15 cellular contexts compared by ENCODE assay signal in the genomic region with DNA sequence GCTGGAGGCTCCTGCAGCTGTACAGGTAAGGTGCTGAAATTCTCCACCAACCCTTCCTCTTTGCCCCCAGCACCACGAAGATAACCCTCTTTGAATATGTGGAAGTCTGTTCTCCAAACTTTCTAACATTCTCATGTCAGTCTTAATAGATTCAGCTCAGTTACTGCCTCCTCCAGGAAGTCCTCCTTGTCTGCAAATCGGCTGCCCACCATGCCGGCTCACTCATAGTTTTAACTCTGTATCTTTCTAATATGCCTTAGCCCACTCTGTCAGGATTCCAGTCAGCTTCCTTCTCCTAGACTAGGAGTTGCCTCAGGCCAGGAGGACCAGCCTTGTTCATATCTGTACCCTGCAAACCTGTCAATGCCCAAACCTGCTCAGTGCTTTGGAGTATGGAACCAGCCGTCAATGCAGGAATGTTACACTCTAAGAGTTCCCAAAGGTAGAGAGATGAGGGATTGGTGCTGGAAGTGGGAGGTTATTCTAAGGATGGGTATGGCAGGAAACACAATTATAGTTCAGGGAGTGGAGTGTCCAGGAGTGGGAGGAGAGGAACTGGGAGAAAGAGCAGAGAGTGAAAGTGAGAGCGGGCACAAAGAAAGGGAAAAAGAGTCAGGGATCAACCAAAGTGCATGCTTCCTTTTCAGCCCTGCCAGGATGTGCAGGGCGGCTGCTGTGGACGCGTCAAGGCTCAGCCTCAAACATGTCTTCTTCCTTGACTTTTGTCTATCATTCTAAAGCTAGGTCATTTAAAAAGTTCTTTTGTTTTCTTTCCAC. TPM values are rescaled to one million over a fixed set of nuclear protein-coding genes. Genes with fewer than 3 reads are reported as not detected.
DNase-seq lines count a peak whose midpoint lies in the region; ATAC-seq, FAIRE-seq and TF ChIP-seq lines count a peak whose summit lies in the region.
"Had no signal": no experiment of that assay in that cellular context is flagged by ENCODE, and none has a peak within 500 bp of the region (broad histone marks: within the 10 kb centered on the region; RNA-seq: fewer than 3 reads in every experiment).

No MANE protein-coding gene starts in this region.

- intact Hi-C loops in activated T-helper 1 cell treated with anti-CD3 and anti-CD28 coated beads, Interleukin-12 subunit alpha, Interleukin-12 subunit beta, Interleukin-2, Interleukin-4 antibody, amounts not matched to agents 30 ng/mL and 10 ng/mL and 1 ng/mL, durations not matched to agents 14 hours and 24 hours and 36 hours (cut with micrococcal nuclease), result no loop called here
- intact Hi-C loops in activated CD4-positive, alpha-beta memory T cell treated with anti-CD3 and anti-CD28 coated beads for 36 hours (cut with micrococcal nuclease), result no loop called here

- peak overlapping the region; percentile 65 to 94 (median 90) for H3K27ac Mint-ChIP-seq in nephron
- no peak overlapping the region for H3K27ac Mint-ChIP-seq in activated T-helper 1 cell treated with anti-CD3 and anti-CD28 coated beads, Interleukin-12 subunit alpha, Interleukin-12 subunit beta, Interleukin-2, Interleukin-4 antibody, amounts not matched to agents 30 ng/mL and 10 ng/mL and 1 ng/mL, durations not matched to agents 14 hours and 24 hours and 36 hours
- H3K27ac Mint-ChIP-seq in activated CD4-positive, alpha-beta memory T cell treated with anti-CD3 and anti-CD28 coated beads for 36 hours, result no peak overlapping the region

- TF ChIP-seq POLR2A in A549 (IDR thresholded peaks at IDR 0.05; ENCODE audit: low read length), result no peak

- H3K27ac ChIP-seq in A549, result no peak overlapping the region
- H3K27ac ChIP-seq: uterus had no signal

- TF ChIP-seq CTCF in A549 (IDR thresholded peaks at IDR 0.05) (no peak), nephron (IDR thresholded peaks at IDR 0.05; ENCODE audit: unreplicated experiment in 3 of 3) (no peak)

- no peaks in the 10 kb centered on the region for H3K9me3 Mint-ChIP-seq in nephron
- no peaks in the 10 kb centered on the region for H3K9me3 Mint-ChIP-seq in activated T-helper 1 cell treated with anti-CD3 and anti-CD28 coated beads, Interleukin-12 subunit alpha, Interleukin-12 subunit beta, Interleukin-2, Interleukin-4 antibody, amounts not matched to agents 30 ng/mL and 10 ng/mL and 1 ng/mL, durations not matched to agents 14 hours and 24 hours and 36 hours
- H3K9me3 Mint-ChIP-seq in activated CD4-positive, alpha-beta memory T cell treated with anti-CD3 and anti-CD28 coated beads for 36 hours, result no peaks in the 10 kb centered on the region
- H3K9me3 Mint-ChIP-seq: activated T-cell treated with anti-CD3 and anti-CD28 coated beads, Interleukin-2, amount 50 U/mL, for 4 hours had no signal

- H3K9me3 ChIP-seq in A549, result no peaks in the 10 kb centered on the region
- H3K9me3 ChIP-seq: uterus had no signal

- H3K27me3 Mint-ChIP-seq in nephron (ENCODE audit: low read depth), result peaks cover 12% of the 10 kb centered on the region
- H3K27me3 Mint-ChIP-seq in activated T-helper 1 cell treated with anti-CD3 and anti-CD28 coated beads, Interleukin-12 subunit alpha, Interleukin-12 subunit beta, Interleukin-2, Interleukin-4 antibody, amounts not matched to agents 30 ng/mL and 10 ng/mL and 1 ng/mL, durations not matched to agents 14 hours and 24 hours and 36 hours (ENCODE audit: insufficient read depth), result peaks cover 31% of the 10 kb centered on the region
- H3K27me3 Mint-ChIP-seq in activated CD4-positive, alpha-beta memory T cell treated with anti-CD3 and anti-CD28 coated beads for 36 hours, result peaks cover 15% of the 10 kb centered on the region

- FAIRE-seq in A549 (lab: Jason Lieb, UNC), result no peak
- FAIRE-seq: H54 had no signal

- no peak for TF ChIP-seq EP300 in A549 (IDR thresholded peaks at IDR 0.05)

- peak overlapping the region in 1 of 3 experiments; percentile 2 for H3K4me3 Mint-ChIP-seq in nephron
- H3K4me3 Mint-ChIP-seq in activated T-helper 1 cell treated with anti-CD3 and anti-CD28 coated beads, Interleukin-12 subunit alpha, Interleukin-12 subunit beta, Interleukin-2, Interleukin-4 antibody, amounts not matched to agents 30 ng/mL and 10 ng/mL and 1 ng/mL, durations not matched to agents 14 hours and 24 hours and 36 hours, result no peak overlapping the region
- H3K4me3 Mint-ChIP-seq in activated CD4-positive, alpha-beta memory T cell treated with anti-CD3 and anti-CD28 coated beads for 36 hours, result no peak overlapping the region
- H3K4me3 Mint-ChIP-seq: activated T-cell treated with anti-CD3 and anti-CD28 coated beads, Interleukin-2, amount 50 U/mL, for 4 hours had no signal

- TF ChIP-seq RAD21 in A549 (conservative IDR thresholded peaks at IDR 0.05 in 1 of 2, IDR thresholded peaks at IDR 0.05 in 1 of 2), result no peak

- no peak for DNase-seq in A549 (ENCODE audit: low read depth in 1 of 2, low spot score in 1 of 2)
- DNase-seq in MV-4-11 (lab: John Stamatoyannopoulos, UW), result peak; percentile 18
- DNase-seq in activated T-helper 1 cell treated with anti-CD3 and anti-CD28 coated beads, Interleukin-12 subunit alpha, Interleukin-12 subunit beta, Interleukin-2, Interleukin-4 antibody, amounts not matched to agents 30 ng/mL and 10 ng/mL and 1 ng/mL, durations not matched to agents 14 hours and 24 hours and 36 hours (ENCODE audit: low spot score), result no peak
- no peak for DNase-seq in activated CD4-positive, alpha-beta memory T cell treated with anti-CD3 and anti-CD28 coated beads for 36 hours
- no peak for DNase-seq in SKM-1 treated with dmso at 0.1 percent for 144 hours (lab: John Stamatoyannopoulos, UW; ENCODE audit: unreplicated experiment)
- DNase-seq in SHP77 treated with DMSO at 0.1 percent for 48 hours (lab: John Stamatoyannopoulos, UW), result no peak
- DNase-seq: activated T-cell treated with anti-CD3 and anti-CD28 coated beads, Interleukin-2, amount 50 U/mL, for 4 hours; erythroblast; NCI-H1436 treated with DMSO at 0.1 percent for 48 hours; NCI-H526 treated with DMSO at 0.1 percent for 48 hours; uterus had no signal

- no peaks in the 10 kb centered on the region for H3K4me1 ChIP-seq in A549
- H3K4me1 ChIP-seq: uterus had no signal

- 70% methylated on average over 7 of the region's 8 CpGs for WGBS in A549 (ENCODE audit: missing lambda C conversion rate)

- H3K4me2 ChIP-seq in A549, result no peak overlapping the region

- POLR2A ChIA-PET in A549 (lab: Yijun Ruan, JAX), result no interaction called here
- POLR2A ChIA-PET in activated CD4-positive, alpha-beta memory T cell treated with anti-CD3 and anti-CD28 coated beads for 36 hours (lab: Charles Lee), result no interaction called here

- CTCF ChIA-PET in A549 (lab: Yijun Ruan, JAX), result interaction anchor here (1.8 kb wide), 1 partner anchor 105 kb away, joined by 5 read pairs; no protein-coding TSS in a partner anchor
- CTCF ChIA-PET in activated CD4-positive, alpha-beta memory T cell treated with anti-CD3 and anti-CD28 coated beads for 36 hours (lab: Charles Lee), result no interaction called here

- peaks cover 38% of the 10 kb centered on the region for H3K4me1 Mint-ChIP-seq in nephron
- peaks cover 42% of the 10 kb centered on the region for H3K4me1 Mint-ChIP-seq in activated T-helper 1 cell treated with anti-CD3 and anti-CD28 coated beads, Interleukin-12 subunit alpha, Interleukin-12 subunit beta, Interleukin-2, Interleukin-4 antibody, amounts not matched to agents 30 ng/mL and 10 ng/mL and 1 ng/mL, durations not matched to agents 14 hours and 24 hours and 36 hours (ENCODE audit: low read depth)
- peaks cover 15% of the 10 kb centered on the region for H3K4me1 Mint-ChIP-seq in activated CD4-positive, alpha-beta memory T cell treated with anti-CD3 and anti-CD28 coated beads for 36 hours (ENCODE audit: low read depth)

- ATAC-seq in A549 (no peak), esophagus mucosa (peak; percentile 70)
- ATAC-seq: activated T-cell treated with anti-CD3 and anti-CD28 coated beads, Interleukin-2, amount 50 U/mL, for 4 hours had no signal

- no peak overlapping the region for H3K4me3 ChIP-seq in A549
- H3K4me3 ChIP-seq: uterus had no signal

- H3K36me3 Mint-ChIP-seq in nephron (ENCODE audit: low read depth), result no peaks in the 10 kb centered on the region
- H3K36me3 Mint-ChIP-seq in activated T-helper 1 cell treated with anti-CD3 and anti-CD28 coated beads, Interleukin-12 subunit alpha, Interleukin-12 subunit beta, Interleukin-2, Interleukin-4 antibody, amounts not matched to agents 30 ng/mL and 10 ng/mL and 1 ng/mL, durations not matched to agents 14 hours and 24 hours and 36 hours (ENCODE audit: low read depth), result no peaks in the 10 kb centered on the region
- no peaks in the 10 kb centered on the region for H3K36me3 Mint-ChIP-seq in activated CD4-positive, alpha-beta memory T cell treated with anti-CD3 and anti-CD28 coated beads for 36 hours

TF ChIP-seq in A549, 52 proteins besides CTCF, POLR2A, EP300 and RAD21:
- TF ChIP-seq CBX8 (IDR thresholded peaks at IDR 0.05) (no peak), ZFP36 (IDR thresholded peaks at IDR 0.05; ENCODE audit: borderline replicate concordance, partially characterized antibody) (peak; percentile 69)

RNA-seq across cellular contexts. Expression of a gene that starts 38.0 kb away (rescaled TPM):
- polyA plus RNA-seq in A549 (2011; rRNA removed) (2.8 and 3.4 TPM in 2 replicates), A549 (2017; fragmentation: RNase III; extraction: RNeasy Plus Mini Kit Qiagen cat#74134 plus additional on column Dnase treatment) (2.3 to 3.1 TPM (median 2.6 TPM) in 3 replicates)
- polyA plus RNA-seq in A549 (2012; cell fraction: cytosol; rRNA removed), result 1.7 and 2.3 TPM in 2 replicates
- 0.58 and 1.7 TPM in 2 replicates for polyA plus RNA-seq in A549 (2012; cell fraction: nucleus; rRNA removed)
- 0.66 and 1.7 TPM in 2 replicates for polyA minus RNA-seq in A549 (2011; rRNA and poly(A)+ RNA removed)
- 3.1 TPM for total RNA-seq in esophagus mucosa
- total RNA-seq in activated T-helper 1 cell treated with anti-CD3 and anti-CD28 coated beads, Interleukin-12 subunit alpha, Interleukin-12 subunit beta, Interleukin-2, Interleukin-4 antibody, amounts not matched to agents 30 ng/mL and 10 ng/mL and 1 ng/mL, durations not matched to agents 14 hours and 24 hours and 36 hours, result 65.8 and 72.2 TPM in 2 replicates
- total RNA-seq in activated CD4-positive, alpha-beta memory T cell treated with anti-CD3 and anti-CD28 coated beads for 36 hours, result 10 to 100 TPM; 31.8 to 33.8 TPM
- total RNA-seq: myocyte had no signal

Comparison
In these comparisons a context has a peak if more than half of its experiments do, and no peak if none do; other contexts are left out.
1. H3K27ac Mint-ChIP-seq: peak in nephron (3 of 3); none in activated T-helper 1 cell treated with anti-CD3 and anti-CD28 coated beads, Interleukin-12 subunit alpha, Interleukin-12 subunit beta, Interleukin-2, Interleukin-4 antibody, amounts not matched to agents 30 ng/mL and 10 ng/mL and 1 ng/mL, durations not matched to agents 14 hours and 24 hours and 36 hours (single experiment) and activated CD4-positive, alpha-beta memory T cell treated with anti-CD3 and anti-CD28 coated beads for 36 hours (single experiment).